ENCODE assay signal across 23 cellular contexts in genomic region chr13:97478247-97478646, GRCh38. TPM values are rescaled to one million over a fixed set of nuclear protein-coding genes. Genes with fewer than 3 reads are reported as not detected.
DNase-seq lines count a peak whose midpoint lies in the region; ATAC-seq and TF ChIP-seq lines count a peak whose summit lies in the region.
"Had no signal": no experiment of that assay in that cellular context is flagged by ENCODE, and none has a peak within 500 bp of the region (broad histone marks: within the 10 kb centered on the region; RNA-seq: fewer than 3 reads in every experiment).

No MANE protein-coding gene starts in this region.

- no peaks in the 10 kb centered on the region for H3K36me3 ChIP-seq in GM23338 (ENCODE audit: insufficient read depth)
- H3K36me3 ChIP-seq: BLaER1 treated with 17β-estradiol and CSF1 and Interleukin-3, amounts not matched to agents 10 nM and 100 nM; SJCRH30 had no signal

- H3K36me3 Mint-ChIP-seq in GM23338 (ENCODE audit: low read depth) = no peaks in the 10 kb centered on the region
- H3K36me3 Mint-ChIP-seq in nephron progenitor cell (ENCODE audit: low read depth) = no peaks in the 10 kb centered on the region
- H3K36me3 Mint-ChIP-seq in activated T-cell treated with anti-CD3 and anti-CD28 coated beads, Interleukin-2, amount 50 U/mL, for 4 hours (ENCODE audit: insufficient read depth) = no peaks in the 10 kb centered on the region
- H3K36me3 Mint-ChIP-seq: CD4-positive, alpha-beta memory T cell; IgD-negative memory B cell; T-cell had no signal

- H3F3A ChIP-seq in GM23338 (replicated peaks; ENCODE audit: low read depth) = no peaks in the 10 kb centered on the region

- H3K27me3 Mint-ChIP-seq in GM23338 (ENCODE audit: insufficient read depth, low read depth, poor library complexity) (no peaks in the 10 kb centered on the region), nephron progenitor cell (ENCODE audit: low read depth, poor library complexity) (peaks cover 8% of the 10 kb centered on the region)
- peaks cover 7% of the 10 kb centered on the region for H3K27me3 Mint-ChIP-seq in activated T-cell treated with anti-CD3 and anti-CD28 coated beads, Interleukin-2, amount 50 U/mL, for 4 hours (ENCODE audit: low read depth)

- no peaks in the 10 kb centered on the region for H3K79me2 ChIP-seq in GM23338 (replicated peaks; ENCODE audit: insufficient read depth)

- H3K27me3 ChIP-seq in GM23338 (ENCODE audit: insufficient read depth) = no peaks in the 10 kb centered on the region
- H3K27me3 ChIP-seq: BLaER1 treated with 17β-estradiol and CSF1 and Interleukin-3, amounts not matched to agents 10 nM and 100 nM; SJCRH30 had no signal

- H3K9me3 Mint-ChIP-seq in GM23338 (no peaks in the 10 kb centered on the region), nephron progenitor cell (no peaks in the 10 kb centered on the region)
- no peaks in the 10 kb centered on the region for H3K9me3 Mint-ChIP-seq in activated T-cell treated with anti-CD3 and anti-CD28 coated beads, Interleukin-2, amount 50 U/mL, for 4 hours
- H3K9me3 Mint-ChIP-seq: IgD-negative memory B cell, T-cell had no signal

- no peaks in the 10 kb centered on the region for H3K9me2 ChIP-seq in GM23338 (ENCODE audit: insufficient read depth)

- H3K4me1 Mint-ChIP-seq in GM23338 = peaks cover 15% of the 10 kb centered on the region; the same call in 2 of the 3 replicates
- peaks cover 41% of the 10 kb centered on the region for H3K4me1 Mint-ChIP-seq in nephron progenitor cell
- H3K4me1 Mint-ChIP-seq in activated T-cell treated with anti-CD3 and anti-CD28 coated beads, Interleukin-2, amount 50 U/mL, for 4 hours (ENCODE audit: low read depth) = no peaks in the 10 kb centered on the region
- H3K4me1 Mint-ChIP-seq: CD4-positive, alpha-beta memory T cell; IgD-negative memory B cell; T-cell had no signal

- H3K27ac ChIP-seq in GM23338 (ENCODE audit: low read depth) = no peak overlapping the region
- H3K27ac ChIP-seq: 22Rv1; BLaER1 treated with 17β-estradiol and CSF1 and Interleukin-3, amounts not matched to agents 10 nM and 100 nM had no signal

- DNase-seq in DMS 273 (lab: John Stamatoyannopoulos, UW; ENCODE audit: unreplicated experiment) (peak; percentile 2), DMS 273 treated with DMSO at 0.1 percent for 48 hours (lab: John Stamatoyannopoulos, UW) (no peak), GM23338 (ENCODE audit: low spot score) (peak; percentile 24), NCI-H2171 treated with DMSO at 0.1 percent for 48 hours (lab: John Stamatoyannopoulos, UW) (peak; percentile 78), iPS-NIHi11 (ENCODE audit: low spot score) (peak; percentile 19), nephron progenitor cell (no peak), AG20443 (ENCODE audit: low spot score) (no peak)
- DNase-seq in activated T-cell treated with anti-CD3 and anti-CD28 coated beads, Interleukin-2, amount 50 U/mL, for 4 hours = no peak
- DNase-seq: ACHN; CD4-positive, alpha-beta memory T cell; EL; GF-D8; Karpas-422; MV-4-11; NCI-H1105 treated with DMSO at 0.1 percent for 48 hours; NCI-H1694 treated with DMSO at 0.1 percent for 48 hours; NCI-H2081 treated with DMSO at 0.1 percent for 48 hours; T-cell had no signal

- TF ChIP-seq CTCF in GM23338 (conservative IDR thresholded peaks at IDR 0.05; ENCODE audit: low read depth in 2 of 2) (no peak), nephron progenitor cell (IDR thresholded peaks at IDR 0.05) (no peak)

- peak; percentile 75 for ATAC-seq in GM23338
- no peak for ATAC-seq in activated T-cell treated with anti-CD3 and anti-CD28 coated beads, Interleukin-2, amount 50 U/mL, for 4 hours
- ATAC-seq: Panc1, T-cell had no signal

- H3K4me3 ChIP-seq in GM23338 = no peak overlapping the region
- H3K4me3 ChIP-seq: BLaER1 treated with 17β-estradiol and CSF1 and Interleukin-3, amounts not matched to agents 10 nM and 100 nM had no signal

- no peaks in the 10 kb centered on the region; the same call in 1 of the 2 replicates for H3K4me1 ChIP-seq in GM23338 (ENCODE audit: insufficient read depth)

- no peak overlapping the region for H2AFZ ChIP-seq in GM23338

- H3K4me2 ChIP-seq in GM23338 = no peak overlapping the region
- H3K4me2 ChIP-seq: BLaER1 treated with 17β-estradiol and CSF1 and Interleukin-3, amounts not matched to agents 10 nM and 100 nM had no signal

- H3K4me3 Mint-ChIP-seq in GM23338 = no peak overlapping the region
- H3K4me3 Mint-ChIP-seq in nephron progenitor cell = no peak overlapping the region
- H3K4me3 Mint-ChIP-seq in activated T-cell treated with anti-CD3 and anti-CD28 coated beads, Interleukin-2, amount 50 U/mL, for 4 hours = no peak overlapping the region
- H3K4me3 Mint-ChIP-seq: CD4-positive, alpha-beta memory T cell; IgD-negative memory B cell; T-cell had no signal

- no peak overlapping the region for H3K27ac Mint-ChIP-seq in GM23338
- no peak overlapping the region for H3K27ac Mint-ChIP-seq in nephron progenitor cell
- H3K27ac Mint-ChIP-seq: CD4-positive, alpha-beta memory T cell; IgD-negative memory B cell; T-cell had no signal

- H4K20me1 ChIP-seq in GM23338 (replicated peaks; ENCODE audit: insufficient read depth) = no peaks in the 10 kb centered on the region
- H4K20me1 ChIP-seq: BLaER1 treated with 17β-estradiol and CSF1 and Interleukin-3, amounts not matched to agents 10 nM and 100 nM had no signal

TF ChIP-seq in GM23338, 12 proteins besides CTCF, POLR2A, EP300 and RAD21 (continues in another document):
- TF ChIP-seq EZH2 (IDR thresholded peaks at IDR 0.05; ENCODE audit: low read depth, unreplicated experiment) = no peak
- no peak for TF ChIP-seq ZNF331 (CRISPR knock-in tag; IDR thresholded peaks at IDR 0.05; ENCODE audit: low read depth)
- no peak for TF ChIP-seq EZH2phosphoT487 (IDR thresholded peaks at IDR 0.05; ENCODE audit: unreplicated experiment)
- no peak for TF ChIP-seq STAT1 (IDR thresholded peaks at IDR 0.05; ENCODE audit: unreplicated experiment)
- no peak for TF ChIP-seq NANOG (IDR thresholded peaks at IDR 0.05; ENCODE audit: borderline replicate concordance)
- no peak for TF ChIP-seq CREB1 (CRISPR knock-in tag; IDR thresholded peaks at IDR 0.05; ENCODE audit: low read depth)
- TF ChIP-seq JUNB (IDR thresholded peaks at IDR 0.05; ENCODE audit: unreplicated experiment) = no peak
- no peak for TF ChIP-seq POLR2AphosphoS5 (IDR thresholded peaks at IDR 0.05; ENCODE audit: low read depth)
- no peak for TF ChIP-seq ZNF114 (CRISPR knock-in tag; IDR thresholded peaks at IDR 0.05)

RNA-seq across cellular contexts. Expression of gene RAP2A, which starts 44.3 kb away (rescaled TPM):
- total RNA-seq in GM23338 (2014; rRNA removed; shearing (Covaris generic)) = 35.3 and 36.4 TPM in 2 replicates
- polyA plus RNA-seq in GM23338 (2016; fragmentation: Nextera tagmentation; extraction: Ambion mirVana) = 10.4 and 11.3 TPM in 2 replicates
- 10 to 100 TPM; 11.1 to 16.0 (median 15.5) TPM for total RNA-seq in activated T-cell treated with anti-CD3 and anti-CD28 coated beads, Interleukin-2, amount 50 U/mL, for 4 hours

Comparison
In these comparisons a context has a peak if more than half of its experiments do, and no peak if none do; other contexts are left out.
1. DNase-seq: peak in DMS 273 (single experiment), GM23338 (single experiment), NCI-H2171 treated with DMSO at 0.1 percent for 48 hours (single experiment) and iPS-NIHi11 (single experiment); none in DMS 273 treated with DMSO at 0.1 percent for 48 hours (single experiment), nephron progenitor cell (single experiment), activated T-cell treated with anti-CD3 and anti-CD28 coated beads, Interleukin-2, amount 50 U/mL, for 4 hours (single experiment) and AG20443 (single experiment).